8 cellular contexts compared by ENCODE assay signal in the genomic region with DNA sequence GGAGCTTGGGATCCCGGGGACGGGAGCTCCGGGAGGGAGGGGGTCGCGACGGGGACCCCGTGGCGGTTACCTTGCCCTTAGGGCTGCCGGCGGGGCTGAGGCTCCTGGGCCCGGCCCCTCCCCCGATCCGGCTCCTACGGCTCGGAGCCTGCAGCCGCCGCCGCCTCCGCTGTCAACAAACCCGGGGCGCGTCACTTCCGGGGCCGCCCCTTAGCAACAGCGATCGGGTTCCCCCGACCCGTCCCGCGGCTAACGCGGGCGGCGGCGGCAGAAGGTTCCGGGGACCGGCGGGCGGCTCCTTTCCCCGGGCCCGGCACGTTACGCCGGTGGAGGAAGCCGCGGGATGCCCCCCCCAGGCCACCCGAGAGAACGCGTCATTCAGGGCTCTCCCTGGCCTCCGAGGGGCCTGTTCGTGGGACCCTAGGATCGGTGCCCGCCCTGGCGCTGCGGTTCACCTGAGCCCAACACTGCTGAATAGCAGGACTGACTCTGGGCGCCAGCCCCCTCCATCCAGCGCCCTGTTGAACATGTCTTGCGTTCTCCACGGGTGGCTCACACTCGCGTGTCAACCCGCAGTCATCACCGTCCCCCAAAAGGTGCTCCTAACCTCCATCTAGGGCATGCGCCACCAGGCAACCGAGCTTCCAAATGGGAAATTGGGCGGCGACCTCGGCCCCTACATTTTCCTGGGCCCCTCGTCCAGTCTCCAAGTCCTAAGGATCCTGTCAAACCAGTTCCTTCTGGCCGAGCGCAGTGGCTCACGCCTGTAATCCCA. TPM values are rescaled to one million over a fixed set of nuclear protein-coding genes. Genes with fewer than 3 reads are reported as not detected.
DNase-seq lines count a peak whose midpoint lies in the region; ATAC-seq, FAIRE-seq and TF ChIP-seq lines count a peak whose summit lies in the region.

A gene (minus strand): TSS at position 183 of the 775 bp plus-strand sequence. CDS start 16,362 bp downstream, outside the sequence.

- FAIRE-seq in endothelial cell of umbilical vein (lab: Jason Lieb, UNC): peak; percentile 59

- TF ChIP-seq POLR2A in endothelial cell of umbilical vein (IDR thresholded peaks at IDR 0.05; ENCODE audit: low read depth, low read length): peak; percentile 66

- H3K9ac ChIP-seq in HUES6 (ENCODE audit: low read length): peak within 1 kb of the TSS; percentile 79
- peak within 1 kb of the TSS; percentile 87 for H3K9ac ChIP-seq in OCI-LY1 (ENCODE audit: low read length)
- H3K9ac ChIP-seq in endothelial cell of umbilical vein (replicated peaks; ENCODE audit: extremely low read depth, insufficient read depth, low read length): peak within 1 kb of the TSS; percentile 83

- dilution Hi-C loops in endothelial cell of umbilical vein (cut with MboI; ENCODE audit: extremely low pct_ligation_motif_present, low sequenced_read_pairs): no loop called here

- H3K9me1 ChIP-seq in endothelial cell of umbilical vein (replicated peaks; ENCODE audit: control insufficient read depth, extremely low read depth, insufficient read depth, low read length): no peaks in the 10 kb centered on the region

- CTCF ChIA-PET in endothelial cell of umbilical vein (lab: Charles Lee): interaction anchor here (1.1 to 1.4 kb wide), 4 partner anchors 10 to 55 kb away, joined by 3 to 7 read pairs (median 6); a partner anchor contains a TSS

- DNase-seq in COLO829 (ENCODE audit: low spot score) (peak; percentile 98), endothelial cell of umbilical vein (ENCODE audit: low read depth, low spot score) (peak; percentile 81), middle frontal gyrus (ENCODE audit: extremely low spot score, low spot score) (peak; percentile 80)
- peak; percentile 97 for DNase-seq in activated CD8-positive, alpha-beta memory T cell treated with anti-CD3 and anti-CD28 coated beads, Interleukin-2, amount 50 U/mL, for 4 hours
- peak; percentile 87 to 89 for DNase-seq in stimulated activated CD8-positive, alpha-beta memory T cell treated with anti-CD3 and anti-CD28 coated beads, Interleukin-2, amount 100 ng/mL, for 1 hour (ENCODE audit: low read depth in 2 of 2)

- peak within 1 kb of the TSS; percentile 87; the same call in 1 of the 2 replicates for H2AFZ ChIP-seq in OCI-LY1 (ENCODE audit: low read length)
- peak within 1 kb of the TSS; percentile 77 for H2AFZ ChIP-seq in endothelial cell of umbilical vein (ENCODE audit: low read depth, low read length)

- H3K27me3 ChIP-seq in HUES6 (ENCODE audit: control insufficient read depth, insufficient read depth, low read length) (no peaks in the 10 kb centered on the region), OCI-LY1 (ENCODE audit: insufficient read depth, low read length) (no peaks in the 10 kb centered on the region), endothelial cell of umbilical vein (ENCODE audit: control insufficient read depth in 2 of 2, insufficient read depth in 2 of 2, low read length in 2 of 2) (no peaks in the 10 kb centered on the region)

- BruUV-seq in endothelial cell of umbilical vein (replicated peaks; lab: Mats Ljungman, UMichigan): TSS peak; percentile 88

- intact Hi-C loops in endothelial cell of umbilical vein (cut with micrococcal nuclease): loop anchor here (1.0 kb wide), 3 partner anchors 15 to 137 kb away; a partner anchor contains a TSS

- TF ChIP-seq CTCF in OCI-LY1 (IDR thresholded peaks at IDR 0.05; ENCODE audit: low read length) (no peak), endothelial cell of umbilical vein (IDR thresholded peaks at IDR 0.05; ENCODE audit: extremely low read depth in 1 of 2, insufficient read depth in 1 of 2, low read depth in 1 of 2, low read length in 2 of 2) (no peak)

- ATAC-seq in GM21390 (IDR thresholded peaks at IDR 0.05; ENCODE audit: unreplicated experiment): peak; percentile 93

- H3K4me2 ChIP-seq in OCI-LY1 (ENCODE audit: low read length) (peak within 1 kb of the TSS; percentile 99), endothelial cell of umbilical vein (ENCODE audit: insufficient read depth, low read length) (peak within 1 kb of the TSS; percentile 56)

- POLR2A ChIA-PET in endothelial cell of umbilical vein (lab: Charles Lee): interaction anchor here (0.6 kb wide), 1 partner anchor 43 kb away, joined by 5 read pairs; no protein-coding TSS in a partner anchor

- H3K79me2 ChIP-seq in OCI-LY1 (ENCODE audit: insufficient read depth, low read length) (no peaks in the 10 kb centered on the region), endothelial cell of umbilical vein (ENCODE audit: control insufficient read depth, insufficient read depth, low read length) (no peaks in the 10 kb centered on the region)

- H3K36me3 ChIP-seq in HUES6 (ENCODE audit: control insufficient read depth, insufficient read depth, low read length) (no peaks in the 10 kb centered on the region), OCI-LY1 (ENCODE audit: insufficient read depth, low read length) (no peaks in the 10 kb centered on the region), endothelial cell of umbilical vein (ENCODE audit: control insufficient read depth in 2 of 2, extremely low read depth in 1 of 2, insufficient read depth in 2 of 2, low read length in 2 of 2) (no peaks in the 10 kb centered on the region)

- H4K20me1 ChIP-seq in OCI-LY1 (ENCODE audit: insufficient read depth, low read length): no peaks in the 10 kb centered on the region
- no peaks in the 10 kb centered on the region for H4K20me1 ChIP-seq in endothelial cell of umbilical vein (replicated peaks; ENCODE audit: control insufficient read depth, extremely low read depth, insufficient read depth, low read length)

- H3K4me1 ChIP-seq in HUES6 (ENCODE audit: control insufficient read depth, insufficient read depth, low read length) (0 out of 2 replicates have a peak, but pooled peaks cover 2% of the 10 kb centered on the region), OCI-LY1 (ENCODE audit: insufficient read depth, low read length, severe bottlenecking) (peaks cover 21% of the 10 kb centered on the region), endothelial cell of umbilical vein (ENCODE audit: control insufficient read depth, extremely low read depth, insufficient read depth, low read length) (peaks cover 7% of the 10 kb centered on the region)

- H3K9me3 ChIP-seq in HUES6 (ENCODE audit: control insufficient read depth, insufficient read depth, low read depth, low read length) (no peaks in the 10 kb centered on the region), OCI-LY1 (ENCODE audit: low read length) (peaks cover 3% of the 10 kb centered on the region; the same call in 1 of the 2 replicates), endothelial cell of umbilical vein (replicated peaks; ENCODE audit: control insufficient read depth, insufficient read depth, low read length) (no peaks in the 10 kb centered on the region)

- H3F3A ChIP-seq in OCI-LY1 (ENCODE audit: insufficient read depth, low read length): no peaks in the 10 kb centered on the region

- H3K4me3 ChIP-seq in HUES6 (ENCODE audit: low read depth, low read length) (peak within 1 kb of the TSS; percentile 93), OCI-LY1 (ENCODE audit: low read depth, low read length, poor library complexity, severe bottlenecking) (peak within 1 kb of the TSS; percentile 90), endothelial cell of umbilical vein (replicated peaks in 1 of 3; ENCODE audit: insufficient read depth in 1 of 3, low read depth in 1 of 3, low read length in 3 of 3) (peak within 1 kb of the TSS; percentile 49 to 86 (median 66))

- peak within 1 kb of the TSS; percentile 58 for H3K27ac ChIP-seq in HUES6 (ENCODE audit: low read depth, low read length)
- H3K27ac ChIP-seq in OCI-LY1 (ENCODE audit: low read depth, low read length, poor library complexity, severe bottlenecking): peak within 1 kb of the TSS; percentile 80
- peak within 1 kb of the TSS; percentile 39 for H3K27ac ChIP-seq in endothelial cell of umbilical vein (ENCODE audit: insufficient read depth, low read depth, low read length)

- no peaks in the 10 kb centered on the region for H3K9me2 ChIP-seq in OCI-LY1 (ENCODE audit: low read depth, low read length)

TF ChIP-seq in endothelial cell of umbilical vein, 7 proteins besides CTCF, POLR2A, EP300 and RAD21:
- TF ChIP-seq POLR2AphosphoS5 (IDR thresholded peaks at IDR 0.05; ENCODE audit: insufficient read depth, low read depth, low read length): peak; percentile 93
- TF ChIP-seq MYC (IDR thresholded peaks at IDR 0.05; ENCODE audit: low read depth, low read length): no peak
- no peak for TF ChIP-seq FOS (IDR thresholded peaks at IDR 0.05; ENCODE audit: borderline replicate concordance, insufficient read depth, low read length)
- TF ChIP-seq EZH2 (IDR thresholded peaks at IDR 0.05; ENCODE audit: borderline replicate concordance, low read depth, low read length, severe bottlenecking): no peak
- no peak for TF ChIP-seq GATA2 (IDR thresholded peaks at IDR 0.05; ENCODE audit: insufficient read depth, insufficient read length, low read depth, low read length)
- TF ChIP-seq JUN (IDR thresholded peaks at IDR 0.05; ENCODE audit: borderline replicate concordance, insufficient read depth, insufficient read length, low read depth): no peak
- TF ChIP-seq, protein P1, sequence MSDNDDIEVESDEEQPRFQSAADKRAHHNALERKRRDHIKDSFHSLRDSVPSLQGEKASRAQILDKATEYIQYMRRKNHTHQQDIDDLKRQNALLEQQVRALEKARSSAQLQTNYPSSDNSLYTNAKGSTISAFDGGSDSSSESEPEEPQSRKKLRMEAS (IDR thresholded peaks at IDR 0.05; ENCODE audit: insufficient read depth, insufficient read length): no peak

RNA-seq across cellular contexts. Expression of the gene that starts here (rescaled TPM):
- 23.0 and 24.9 TPM in 2 replicates for total RNA-seq in endothelial cell of umbilical vein
- polyA plus RNA-seq in endothelial cell of umbilical vein: 29.9 and 45.5 TPM in 2 replicates
- polyA plus RNA-seq in endothelial cell of umbilical vein (2011; cell fraction: cytosol; rRNA removed): 27.0 and 31.9 TPM in 2 replicates
- 25.4 and 31.8 TPM in 2 replicates for polyA plus RNA-seq in endothelial cell of umbilical vein (2011; cell fraction: nucleus; rRNA removed)
- 16.5 and 19.6 TPM in 2 replicates for polyA plus RNA-seq in endothelial cell of umbilical vein (2012)
- polyA minus RNA-seq in endothelial cell of umbilical vein: 35.0 and 45.4 TPM in 2 replicates
- polyA minus RNA-seq in endothelial cell of umbilical vein (2011; cell fraction: cytosol; rRNA and poly(A)+ RNA removed): 25.9 TPM
- 14.7 and 17.0 TPM in 2 replicates for polyA minus RNA-seq in endothelial cell of umbilical vein (2011; cell fraction: nucleus; rRNA and poly(A)+ RNA removed)

Comparison
In these comparisons a context has a peak if more than half of its experiments do, and no peak if none do; other contexts are left out.
1. Peak in every context shown above with its lines: DNase-seq, ATAC-seq, H3K4me3 ChIP-seq and H3K27ac ChIP-seq.